Comparison of ENCODE assay signal across 17 cellular contexts in genomic region chr16:11491524-11491923, GRCh38.
"Had no signal": no experiment of that assay in that cellular context is flagged by ENCODE, and none has a peak within 500 bp of the region (broad histone marks: within the 10 kb centered on the region; RNA-seq: fewer than 3 reads in every experiment).

No MANE protein-coding gene starts in this region.

- H3K4me3 ChIP-seq: esophagus squamous epithelium, gastrocnemius medialis, heart left ventricle, hepatocyte, left lung, lower lobe of right lung had no signal

- H3K27ac ChIP-seq: esophagus squamous epithelium, gastrocnemius medialis, heart left ventricle, hepatocyte, left lung, lower lobe of right lung had no signal

- H3K27me3 ChIP-seq: esophagus squamous epithelium, gastrocnemius medialis, heart left ventricle, hepatocyte, left lung had no signal

- H3K9me3 ChIP-seq: gastrocnemius medialis, lower lobe of right lung had no signal

- DNase-seq: cortex of kidney; effector CD8-positive, alpha-beta T cell; esophagus squamous epithelium; foreskin fibroblast; foreskin melanocyte; gastrocnemius medialis; heart left ventricle; hypothalamus; immature natural killer cell; islet precursor cell; kidney; kidney glomerular epithelial cell; left lung; left ventricle myocardium superior; lower lobe of right lung; mesenchymal stem cell had no signal

- ATAC-seq: gastrocnemius medialis, heart left ventricle, left lung, left ventricle myocardium superior, lower lobe of right lung had no signal

- H3K36me3 ChIP-seq: esophagus squamous epithelium, gastrocnemius medialis, heart left ventricle, left lung, lower lobe of right lung had no signal
